Comparison of ENCODE assay signal across 8 cellular contexts in the genomic region with DNA sequence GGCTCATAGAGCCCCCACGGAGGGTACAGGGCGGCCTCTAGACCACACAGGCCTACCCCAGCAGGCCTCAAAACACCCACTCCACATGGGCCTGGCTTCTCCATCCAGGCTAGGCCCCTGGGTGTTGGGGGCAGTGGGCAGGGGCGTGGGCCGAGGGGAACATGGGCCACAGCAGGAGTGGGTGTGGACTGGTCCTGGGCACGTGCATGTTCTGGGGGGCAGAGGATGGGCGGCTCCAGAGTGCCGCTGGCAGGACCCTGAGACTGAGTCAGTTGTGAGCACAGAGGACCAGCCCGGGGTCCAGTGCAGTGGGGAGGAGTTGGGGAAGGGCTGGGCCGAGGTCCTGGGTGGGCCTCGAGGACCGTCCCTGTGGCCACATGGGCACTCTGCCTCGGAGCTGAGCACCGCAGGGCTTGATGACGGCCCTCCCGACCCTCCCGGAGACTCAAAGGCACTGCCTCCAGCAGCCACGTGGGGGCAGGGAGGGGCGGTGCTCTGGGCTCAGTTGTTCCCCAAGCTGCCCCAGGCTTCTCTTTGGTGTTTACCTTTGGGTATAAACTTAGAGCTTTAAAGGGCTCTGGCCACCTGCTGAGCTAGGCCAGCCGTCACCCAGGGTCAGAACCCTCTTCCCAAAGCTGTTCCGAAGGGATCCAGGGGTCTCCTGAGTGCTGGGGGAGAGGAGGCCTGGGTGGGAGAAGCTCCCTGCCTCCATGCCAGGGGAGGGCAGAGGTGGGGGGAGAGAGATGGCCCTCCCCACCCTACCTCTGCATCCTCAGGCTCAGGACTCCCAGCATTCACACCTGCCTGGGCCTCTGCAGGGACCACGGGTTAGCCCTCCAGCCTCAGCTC.
A peak's percentile ranks its signal among the peaks of the same experiment; 100 is the strongest.
DNase-seq lines count a peak whose midpoint lies in the region; ATAC-seq, FAIRE-seq and TF ChIP-seq lines count a peak whose summit lies in the region.

No MANE protein-coding gene starts in this region.

- H3K27me3 Mint-ChIP-seq in activated naive CD4-positive, alpha-beta T cell treated with anti-CD3 and anti-CD28 coated beads, Interleukin-2, amount 10 ng/mL, durations not matched to agents 7 days and 5 days: no peaks in the 10 kb centered on the region

- H3K4me1 Mint-ChIP-seq in activated naive CD4-positive, alpha-beta T cell treated with anti-CD3 and anti-CD28 coated beads, Interleukin-2, amount 10 ng/mL, durations not matched to agents 7 days and 5 days: peaks cover 35% of the 10 kb centered on the region

- FAIRE-seq in RCC 7860 (lab: Jason Lieb, UNC) (no peak), GM12892 (lab: Jason Lieb, UNC) (no peak)

- intact Hi-C loops in Right ventricle myocardium inferior (cut with DNase I): no loop called here
- intact Hi-C loops in cardiac septum (cut with DNase I): loop anchor here (10.0 kb wide), 2 partner anchors 73 to 213 kb away; a partner anchor contains a TSS
- intact Hi-C loops in sciatic nerve (cut with DNase I): no loop called here

- no peaks in the 10 kb centered on the region for H3K9me3 Mint-ChIP-seq in activated naive CD4-positive, alpha-beta T cell treated with anti-CD3 and anti-CD28 coated beads, Interleukin-2, amount 10 ng/mL, durations not matched to agents 7 days and 5 days

- DNase-seq in Right ventricle myocardium inferior (ENCODE audit: missing footprints): no peak
- no peak for DNase-seq in cardiac septum (ENCODE audit: low spot score)
- DNase-seq in SHP77 treated with DMSO at 0.1 percent for 48 hours (lab: John Stamatoyannopoulos, UW): peak; percentile 54
- DNase-seq in activated naive CD4-positive, alpha-beta T cell treated with anti-CD3 and anti-CD28 coated beads, Interleukin-2, amount 10 ng/mL, durations not matched to agents 7 days and 5 days: peak; percentile 69
- DNase-seq in glomerular visceral epithelial cell (ENCODE audit: extremely low spot score): peak; percentile 35
- no peak for DNase-seq in sciatic nerve (ENCODE audit: low spot score)
- DNase-seq in RCC 7860 (ENCODE audit: low spot score): no peak
- no peak for DNase-seq in GM12892 (ENCODE audit: insufficient read length)

- peak; percentile 26 for ATAC-seq in Right ventricle myocardium inferior
- ATAC-seq in sciatic nerve: peak; percentile 55

- peaks cover 21% of the 10 kb centered on the region for H3K36me3 Mint-ChIP-seq in activated naive CD4-positive, alpha-beta T cell treated with anti-CD3 and anti-CD28 coated beads, Interleukin-2, amount 10 ng/mL, durations not matched to agents 7 days and 5 days

- CTCF ChIA-PET in activated naive CD4-positive, alpha-beta T cell treated with anti-CD3 and anti-CD28 coated beads, Interleukin-2, amount 10 ng/mL, durations not matched to agents 7 days and 5 days (lab: Charles Lee): interaction anchor here (0.7 to 1.6 kb wide), 5 partner anchors 11 to 236 kb away, joined by 3 read pairs; no protein-coding TSS in a partner anchor

- no peak overlapping the region for H3K4me3 Mint-ChIP-seq in activated naive CD4-positive, alpha-beta T cell treated with anti-CD3 and anti-CD28 coated beads, Interleukin-2, amount 10 ng/mL, durations not matched to agents 7 days and 5 days

- H3K27ac Mint-ChIP-seq in activated naive CD4-positive, alpha-beta T cell treated with anti-CD3 and anti-CD28 coated beads, Interleukin-2, amount 10 ng/mL, durations not matched to agents 7 days and 5 days: peak overlapping the region; percentile 33

- no peak for TF ChIP-seq POLR2A in GM12892 (IDR thresholded peaks at IDR 0.05; ENCODE audit: low read depth, low read length)

Comparison
In these comparisons a context has a peak if more than half of its experiments do, and no peak if none do; other contexts are left out.
1. DNase-seq: peak in SHP77 treated with DMSO at 0.1 percent for 48 hours (single experiment), activated naive CD4-positive, alpha-beta T cell treated with anti-CD3 and anti-CD28 coated beads, Interleukin-2, amount 10 ng/mL, durations not matched to agents 7 days and 5 days (single experiment) and glomerular visceral epithelial cell (single experiment); none in Right ventricle myocardium inferior (single experiment), cardiac septum (single experiment), sciatic nerve (single experiment), RCC 7860 (single experiment) and GM12892 (single experiment).